In genomic region chr22:24938741-24939341, GRCh38 we compare ENCODE assay signal across 9 cellular contexts. TPM values are rescaled to one million over a fixed set of nuclear protein-coding genes. Genes with fewer than 3 reads are reported as not detected.
A peak's percentile ranks its signal among the peaks of the same experiment; 100 is the strongest.
DNase-seq lines count a peak whose midpoint lies in the region; ATAC-seq, FAIRE-seq and TF ChIP-seq lines count a peak whose summit lies in the region.
"Had no signal": no experiment of that assay in that cellular context is flagged by ENCODE, and none has a peak within 500 bp of the region (broad histone marks: within the 10 kb centered on the region; RNA-seq: fewer than 3 reads in every experiment).

No MANE protein-coding gene starts in this region.

- CTCF ChIA-PET in HCT116 (lab: Charles Lee) = interaction anchor here (0.6 to 3.3 kb wide), 11 partner anchors 8 to 169 kb away, joined by 3 to 44 read pairs (median 5); no protein-coding TSS in a partner anchor

- H3K4me3 ChIP-seq in HCT116 (replicated peaks in 1 of 2; ENCODE audit: low read depth in 1 of 2, low read length in 2 of 2) = no peak overlapping the region
- no peak overlapping the region for H3K4me3 ChIP-seq in keratinocyte (ENCODE audit: control insufficient read depth in 2 of 3, extremely low read depth in 1 of 3, insufficient read depth in 2 of 3, low read depth in 1 of 3, low read length in 3 of 3)
- no peak overlapping the region for H3K4me3 ChIP-seq in tibial artery

- no peak for DNase-seq in D721Med (ENCODE audit: insufficient read length, low spot score)
- DNase-seq in HCT116 (ENCODE audit: low read depth, low spot score) = no peak
- DNase-seq in NOMO-1 (lab: John Stamatoyannopoulos, UW; ENCODE audit: unreplicated experiment in 2 of 2) = peak; percentile 37 to 46
- DNase-seq in astrocyte of the hippocampus (ENCODE audit: low read depth, low spot score) = peak; percentile 64
- no peak for DNase-seq in keratinocyte (ENCODE audit: low read depth, low spot score)
- DNase-seq in tibial artery = no peak
- DNase-seq in posterior vena cava (ENCODE audit: low spot score) = no peak

- no peaks in the 10 kb centered on the region for H3K9me2 ChIP-seq in HCT116 (ENCODE audit: insufficient read depth)

- TF ChIP-seq RAD21 in HCT116 (IDR thresholded peaks at IDR 0.05; ENCODE audit: low read depth) = peak; percentile 80

- TF ChIP-seq POLR2A in HCT116 (IDR thresholded peaks at IDR 0.05; ENCODE audit: borderline replicate concordance, extremely low read depth, insufficient read depth, insufficient read length) (no peak), GM18505 (IDR thresholded peaks at IDR 0.05; ENCODE audit: borderline replicate concordance, extremely low read depth, insufficient read depth, insufficient read length) (no peak)

- dilution Hi-C loops in keratinocyte (cut with MboI; ENCODE audit: extremely low pct_ligation_motif_present, low sequenced_read_pairs) = no loop called here

- H3K79me2 ChIP-seq in HCT116 (ENCODE audit: insufficient read depth, low read length) (no peaks in the 10 kb centered on the region), keratinocyte (ENCODE audit: control insufficient read depth, insufficient read depth, low read length) (no peaks in the 10 kb centered on the region)

- RAD21 ChIA-PET in HCT116 (lab: Charles Lee; ENCODE audit: low non-redundant PET in 1 of 2, low total read pairs in 2 of 2, uncharacterized antibody in 2 of 2, unreplicated experiment in 2 of 2) = interaction anchor here (0.6 to 1.4 kb wide), 4 partner anchors 72 to 110 kb away, joined by 3 to 6 read pairs (median 4); no protein-coding TSS in a partner anchor

- H3K9me3 ChIP-seq in HCT116 (ENCODE audit: control insufficient read depth in 1 of 2, insufficient read depth in 1 of 2, low read depth in 1 of 2, low read length in 2 of 2) (no peaks in the 10 kb centered on the region), keratinocyte (ENCODE audit: control insufficient read depth, low read depth, low read length) (no peaks in the 10 kb centered on the region), tibial artery (no peaks in the 10 kb centered on the region)

- intact Hi-C loops in HCT116 (cut with micrococcal nuclease) (loop anchor here (1.0 to 5.0 kb wide), 2 partner anchors 109 to 172 kb away; no protein-coding TSS in a partner anchor), tibial artery (cut with DNase I; ENCODE audit: low total_unique reads) (no loop called here), posterior vena cava (cut with DNase I) (loop anchor here (1.0 to 5.0 kb wide), 2 partner anchors 45 to 118 kb away; no protein-coding TSS in a partner anchor)

- POLR2A ChIA-PET in HCT116 (lab: Charles Lee) = no interaction called here

- no peaks in the 10 kb centered on the region for H3K36me3 ChIP-seq in HCT116 (ENCODE audit: control insufficient read depth in 1 of 2, insufficient read depth in 2 of 2, low read length in 2 of 2)
- no peaks in the 10 kb centered on the region for H3K36me3 ChIP-seq in keratinocyte (ENCODE audit: control insufficient read depth in 2 of 2, extremely low read depth in 1 of 2, insufficient read depth in 2 of 2, low read length in 2 of 2)
- no peaks in the 10 kb centered on the region for H3K36me3 ChIP-seq in tibial artery

- no peak for FAIRE-seq in D721Med (lab: Jason Lieb, UNC)
- peak; percentile 90 for FAIRE-seq in keratinocyte (lab: Jason Lieb, UNC)
- FAIRE-seq: TTC549 had no signal

- no TSS peak for BruUV-seq in HCT116 (replicated peaks; lab: Mats Ljungman, UMichigan)

- no peak overlapping the region for H3K4me2 ChIP-seq in HCT116 (ENCODE audit: low read length)
- no peak overlapping the region for H3K4me2 ChIP-seq in keratinocyte (ENCODE audit: control insufficient read depth, extremely low read depth, insufficient read depth, low read depth, low read length)

- TF ChIP-seq CTCF in D721Med (IDR thresholded peaks at IDR 0.05; ENCODE audit: insufficient read depth, missing control alignments) = peak; percentile 67
- peak; percentile 65 to 78 (median 76); a peak in 5 of 6 replicates for TF ChIP-seq CTCF in HCT116 (IDR thresholded peaks at IDR 0.05 in 2 of 3, conservative IDR thresholded peaks at IDR 0.05 in 1 of 3; ENCODE audit: borderline replicate concordance in 1 of 3, insufficient read depth in 1 of 3, low read depth in 2 of 3, low read length in 2 of 3)
- peak; percentile 73 to 85 (median 73) for TF ChIP-seq CTCF in keratinocyte (optimal IDR thresholded peaks at IDR 0.05 in 1 of 3, IDR thresholded peaks at IDR 0.05 in 1 of 3, conservative IDR thresholded peaks at IDR 0.05 in 1 of 3; ENCODE audit: extremely low read depth in 1 of 3, insufficient read depth in 2 of 3, low read length in 3 of 3)
- peak; percentile 62 to 73 for TF ChIP-seq CTCF in tibial artery (IDR thresholded peaks at IDR 0.05)

- no peaks in the 10 kb centered on the region for H3K9me1 ChIP-seq in keratinocyte (ENCODE audit: control insufficient read depth, extremely low read depth, insufficient read depth, low read length)

- H3K4me1 ChIP-seq in HCT116 (ENCODE audit: control insufficient read depth in 1 of 2, insufficient read depth in 2 of 2, low read length in 2 of 2) = no peaks in the 10 kb centered on the region; a peak in 1 of 4 replicates
- H3K4me1 ChIP-seq in keratinocyte (ENCODE audit: control insufficient read depth, extremely low read depth, insufficient read depth, low read length) = no peaks in the 10 kb centered on the region
- H3K4me1 ChIP-seq in tibial artery = no peaks in the 10 kb centered on the region

- H2AFZ ChIP-seq in HCT116 (ENCODE audit: low read depth, low read length, poor library complexity, severe bottlenecking) = no peak overlapping the region
- no peak overlapping the region for H2AFZ ChIP-seq in keratinocyte (ENCODE audit: control insufficient read depth, low read length)

- H3K9ac ChIP-seq in HCT116 (ENCODE audit: low read length) (no peak overlapping the region), keratinocyte (ENCODE audit: control insufficient read depth, extremely low read depth, insufficient read depth, low read length) (no peak overlapping the region)

- H3K27me3 ChIP-seq in HCT116 (ENCODE audit: insufficient read depth, low read length) (no peaks in the 10 kb centered on the region), keratinocyte (ENCODE audit: control insufficient read depth, extremely low read depth, insufficient read depth, low read length) (peaks cover 6% of the 10 kb centered on the region), tibial artery (peaks cover 0 to 11% of the 10 kb centered on the region in 2 donors)

- H3K27ac ChIP-seq in HCT116 (ENCODE audit: low read depth, low read length) (no peak overlapping the region), keratinocyte (ENCODE audit: control insufficient read depth, insufficient read depth, low read length) (no peak overlapping the region), tibial artery (no peak overlapping the region)

- ATAC-seq in HCT116 (peak; percentile 87), GM18505 (IDR thresholded peaks at IDR 0.05; ENCODE audit: unreplicated experiment) (no peak)

- no peaks in the 10 kb centered on the region for H4K20me1 ChIP-seq in HCT116 (ENCODE audit: insufficient read depth)
- H4K20me1 ChIP-seq in keratinocyte (ENCODE audit: control insufficient read depth, extremely low read depth, insufficient read depth, low read length) = peaks cover 2% of the 10 kb centered on the region

TF ChIP-seq in HCT116, 20 proteins besides CTCF, POLR2A, EP300 and RAD21:
- peak; percentile 53 for TF ChIP-seq YY1 (IDR thresholded peaks at IDR 0.05; ENCODE audit: extremely low read depth, insufficient replicate concordance, low read depth, low read length)
- no peak for TF ChIP-seq POLR2AphosphoS5 (IDR thresholded peaks at IDR 0.05; ENCODE audit: low read depth, low read length)
- TF ChIP-seq, protein P1, sequence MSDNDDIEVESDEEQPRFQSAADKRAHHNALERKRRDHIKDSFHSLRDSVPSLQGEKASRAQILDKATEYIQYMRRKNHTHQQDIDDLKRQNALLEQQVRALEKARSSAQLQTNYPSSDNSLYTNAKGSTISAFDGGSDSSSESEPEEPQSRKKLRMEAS (IDR thresholded peaks at IDR 0.05) = no peak

RNA-seq across cellular contexts. Expression of gene LHFPL7, which starts 7.7 kb away (rescaled TPM):
- not detected for total RNA-seq in HCT116 (2021; ENCODE audit: unreplicated experiment)
- polyA plus RNA-seq in HCT116 (2012) = 0.17 TPM in 1 of 2 replicates, not detected in the other
- polyA plus RNA-seq in keratinocyte = not detected in 3 replicates
- polyA plus RNA-seq in keratinocyte (2011; ENCODE audit: low read depth) = not detected
- polyA plus RNA-seq in keratinocyte (2011; cell fraction: cytosol; rRNA removed) = not detected in 2 replicates
- polyA plus RNA-seq in keratinocyte (2011; cell fraction: nucleus; rRNA removed) = not detected in 2 replicates
- polyA plus RNA-seq in keratinocyte (2012; ENCODE audit: low replicate concordance) = not detected in 2 replicates
- polyA minus RNA-seq in keratinocyte = not detected in 3 replicates
- polyA minus RNA-seq in keratinocyte (2011; cell fraction: cytosol; rRNA and poly(A)+ RNA removed) = not detected
- not detected in 2 replicates for polyA minus RNA-seq in keratinocyte (2011; cell fraction: nucleus; rRNA and poly(A)+ RNA removed)
- total RNA-seq in posterior vena cava = not detected

RNA-seq across cellular contexts. Expression of gene KIAA1671, which starts 13.7 kb away (rescaled TPM):
- 36.8 TPM for total RNA-seq in HCT116 (2021; ENCODE audit: unreplicated experiment)
- 13.2 and 13.5 TPM in 2 replicates for polyA plus RNA-seq in HCT116 (2012)
- 15.3 to 17.4 TPM (median 15.4 TPM) in 3 replicates for polyA plus RNA-seq in keratinocyte
- 10.4 TPM for polyA plus RNA-seq in keratinocyte (2011; ENCODE audit: low read depth)
- 15.3 and 19.5 TPM in 2 replicates for polyA plus RNA-seq in keratinocyte (2011; cell fraction: cytosol; rRNA removed)
- polyA plus RNA-seq in keratinocyte (2011; cell fraction: nucleus; rRNA removed) = 49.4 and 50.0 TPM in 2 replicates
- polyA plus RNA-seq in keratinocyte (2012; ENCODE audit: low replicate concordance) = 16.1 and 19.0 TPM in 2 replicates
- 36.5 to 48.2 TPM (median 39.6 TPM) in 3 replicates for polyA minus RNA-seq in keratinocyte
- polyA minus RNA-seq in keratinocyte (2011; cell fraction: cytosol; rRNA and poly(A)+ RNA removed) = 24.7 TPM
- 62.6 and 98.8 TPM in 2 replicates for polyA minus RNA-seq in keratinocyte (2011; cell fraction: nucleus; rRNA and poly(A)+ RNA removed)
- total RNA-seq in posterior vena cava = 10 to 100 TPM; 26.2 to 27.4 TPM

Comparison
In these comparisons a context has a peak if more than half of its experiments do, and no peak if none do; other contexts are left out.
1. DNase-seq: peak in NOMO-1 (2 of 2) and astrocyte of the hippocampus (single experiment); none in D721Med (single experiment), HCT116 (single experiment), keratinocyte (single experiment), tibial artery (0 of 2) and posterior vena cava (single experiment).
2. Peak in every context shown above with its lines, with median percentiles within 50 percentile points of each other: CTCF ChIP-seq.